ENCODE assay signal across 24 cellular contexts in genomic region chr7:17558135-17558534, GRCh38.
DNase-seq lines count a peak whose midpoint lies in the region; ATAC-seq and TF ChIP-seq lines count a peak whose summit lies in the region.
"Had no signal": no experiment of that assay in that cellular context is flagged by ENCODE, and none has a peak within 500 bp of the region (broad histone marks: within the 10 kb centered on the region; RNA-seq: fewer than 3 reads in every experiment).

No MANE protein-coding gene starts in this region.

- no peak for TF ChIP-seq POLR2A in transverse colon (IDR thresholded peaks at IDR 0.05)

- H3K4ac ChIP-seq in trophoblast cell (ENCODE audit: low read depth, low read length), result no peak overlapping the region

- H4K91ac ChIP-seq in trophoblast cell (ENCODE audit: low read depth, low read length), result no peak overlapping the region

- H3K4me2 ChIP-seq in trophoblast cell (ENCODE audit: low read length), result no peak overlapping the region

- TF ChIP-seq CTCF in HFFc6 (IDR thresholded peaks at IDR 0.05) (no peak), epithelial cell of esophagus (IDR thresholded peaks at IDR 0.05; ENCODE audit: insufficient read depth, low read depth, low read length, missing control alignments) (no peak), transverse colon (IDR thresholded peaks at IDR 0.05) (no peak)

- intact Hi-C loops in transverse colon (cut with DNase I; ENCODE audit: low total_unique reads), result no loop called here

- H3K27me3 ChIP-seq in mucosa of rectum (ENCODE audit: control insufficient read depth in 2 of 2, insufficient read depth in 2 of 2, low read length in 2 of 2) (no peaks in the 10 kb centered on the region), transverse colon (no peaks in the 10 kb centered on the region), trophoblast cell (ENCODE audit: insufficient read depth, low read length) (no peaks in the 10 kb centered on the region)
- H3K27me3 ChIP-seq: foreskin keratinocyte, Peyer's patch had no signal

- H3K18ac ChIP-seq in trophoblast cell (ENCODE audit: low read length), result no peak overlapping the region

- H3K4me1 ChIP-seq in mucosa of rectum (ENCODE audit: control insufficient read depth in 2 of 2, insufficient read depth in 2 of 2, low read length in 2 of 2) (peaks cover 0 to 13% of the 10 kb centered on the region in 2 donors), transverse colon (peaks cover 6 to 37% (median 24%) of the 10 kb centered on the region in 4 donors), trophoblast cell (ENCODE audit: control insufficient read depth in 1 of 2, insufficient read depth in 2 of 2, low read length in 2 of 2) (no peaks in the 10 kb centered on the region)
- H3K4me1 ChIP-seq: parathyroid adenoma had no signal

- no peak overlapping the region for H4K8ac ChIP-seq in trophoblast cell (ENCODE audit: low read depth, low read length)

- H3K27ac Mint-ChIP-seq in HFFc6, result peak overlapping the region; percentile 53
- H3K27ac Mint-ChIP-seq: activated CD4-positive, alpha-beta T cell treated with anti-CD3 and anti-CD28 coated beads, Interleukin-2, amount 10 ng/mL, durations not matched to agents 7 days and 5 days; activated CD8-positive, alpha-beta memory T cell treated with anti-CD3 and anti-CD28 coated beads, Interleukin-2, amount 10 ng/mL, durations not matched to agents 7 days and 5 days; T-helper 17 cell had no signal

- H3K4me3 ChIP-seq in epithelial cell of esophagus (ENCODE audit: low read length) (no peak overlapping the region), mucosa of rectum (ENCODE audit: low read length in 2 of 2) (peak overlapping the region; percentile 6 to 8), transverse colon (no peak overlapping the region), trophoblast cell (ENCODE audit: low read depth, low read length) (no peak overlapping the region)
- H3K4me3 ChIP-seq: dorsolateral prefrontal cortex, Peyer's patch had no signal

- no peak overlapping the region for H4K12ac ChIP-seq in trophoblast cell (ENCODE audit: low read depth, low read length)

- no peak for DNase-seq in HFFc6
- DNase-seq in epithelial cell of esophagus (ENCODE audit: low read depth), result peak; percentile 10
- no peak for DNase-seq in transverse colon
- DNase-seq in AG08396 (ENCODE audit: low spot score), result no peak
- no peak for DNase-seq in trophoblast cell
- no peak for DNase-seq in NCI-H524 treated with DMSO at 0.1 percent for 48 hours (lab: John Stamatoyannopoulos, UW)
- DNase-seq in left lobe of liver (ENCODE audit: low spot score), result no peak
- DNase-seq: activated CD4-positive, alpha-beta T cell treated with anti-CD3 and anti-CD28 coated beads, Interleukin-2, amount 10 ng/mL, durations not matched to agents 7 days and 5 days; activated CD8-positive, alpha-beta memory T cell treated with anti-CD3 and anti-CD28 coated beads, Interleukin-2, amount 10 ng/mL, durations not matched to agents 7 days and 5 days; activated naive CD4-positive, alpha-beta T cell treated with anti-CD3 and anti-CD28 coated beads, Interleukin-2, amount 50 U/mL, for 16 hours; AML-193; anterior cingulate cortex; central memory CD4-positive, alpha-beta T cell; dorsolateral prefrontal cortex; erythroblast; NCI-H1436; NCI-H510A; NK-92 treated with Interleukin-12 subunit alpha and Interleukin-12 subunit beta, amount 100 ng/mL, for 24 hours; Peyer's patch; T-helper 17 cell; WERI-Rb-1 had no signal

- no peaks in the 10 kb centered on the region; the same call in 1 of the 2 replicates for H3K27me3 Mint-ChIP-seq in HFFc6 (ENCODE audit: insufficient read depth)
- H3K27me3 Mint-ChIP-seq: activated CD8-positive, alpha-beta memory T cell treated with anti-CD3 and anti-CD28 coated beads, Interleukin-2, amount 10 ng/mL, durations not matched to agents 7 days and 5 days had no signal

- no peak overlapping the region for H3K14ac ChIP-seq in trophoblast cell (ENCODE audit: low read length)

- no peak overlapping the region for H2AK5ac ChIP-seq in trophoblast cell (ENCODE audit: low read length)

- H2AFZ ChIP-seq in trophoblast cell (ENCODE audit: insufficient read depth, low read length, poor library complexity), result no peak overlapping the region
- H2AFZ ChIP-seq: parathyroid adenoma had no signal

- ATAC-seq in left lobe of liver, result no peak
- ATAC-seq: activated CD8-positive, alpha-beta memory T cell treated with anti-CD3 and anti-CD28 coated beads, Interleukin-2, amount 10 ng/mL, durations not matched to agents 7 days and 5 days; T-helper 17 cell had no signal

- no peaks in the 10 kb centered on the region for H3K36me3 Mint-ChIP-seq in HFFc6 (ENCODE audit: low read depth)
- H3K36me3 Mint-ChIP-seq: activated CD8-positive, alpha-beta memory T cell treated with anti-CD3 and anti-CD28 coated beads, Interleukin-2, amount 10 ng/mL, durations not matched to agents 7 days and 5 days had no signal

- peaks cover 55% of the 10 kb centered on the region for H3K4me1 Mint-ChIP-seq in HFFc6 (ENCODE audit: low read depth)
- H3K4me1 Mint-ChIP-seq: activated CD4-positive, alpha-beta T cell treated with anti-CD3 and anti-CD28 coated beads, Interleukin-2, amount 10 ng/mL, durations not matched to agents 7 days and 5 days; activated CD8-positive, alpha-beta memory T cell treated with anti-CD3 and anti-CD28 coated beads, Interleukin-2, amount 10 ng/mL, durations not matched to agents 7 days and 5 days; T-helper 17 cell had no signal

- H3K36me3 ChIP-seq in mucosa of rectum (ENCODE audit: control insufficient read depth in 2 of 2, insufficient read depth in 2 of 2, low read length in 2 of 2) (no peaks in the 10 kb centered on the region), transverse colon (no peaks in the 10 kb centered on the region), trophoblast cell (ENCODE audit: control insufficient read depth in 1 of 2, insufficient read depth in 2 of 2, low read length in 2 of 2) (no peaks in the 10 kb centered on the region)
- H3K36me3 ChIP-seq: Peyer's patch, WERI-Rb-1 had no signal

- no peak overlapping the region for H3K4me3 Mint-ChIP-seq in HFFc6
- H3K4me3 Mint-ChIP-seq: activated CD4-positive, alpha-beta T cell treated with anti-CD3 and anti-CD28 coated beads, Interleukin-2, amount 10 ng/mL, durations not matched to agents 7 days and 5 days; activated CD8-positive, alpha-beta memory T cell treated with anti-CD3 and anti-CD28 coated beads, Interleukin-2, amount 10 ng/mL, durations not matched to agents 7 days and 5 days; T-helper 17 cell had no signal

- no peak for TF ChIP-seq EP300 in transverse colon (IDR thresholded peaks at IDR 0.05; ENCODE audit: low read depth)

- in situ Hi-C loops in transverse colon (cut with MboI; ENCODE audit: low pct_ligation_motif_present in 1 of 4, low pct_unique_long_range_greater_than_20kb in 1 of 4, low sequenced_read_pairs in 3 of 4), result no loop called here

- H3K9me3 ChIP-seq in mucosa of rectum (ENCODE audit: control insufficient read depth in 2 of 2, low read length in 2 of 2), result no peaks in the 10 kb centered on the region
- H3K9me3 ChIP-seq in transverse colon, result no peaks in the 10 kb centered on the region
- H3K9me3 ChIP-seq in trophoblast cell (ENCODE audit: insufficient read depth, low read depth, low read length), result no peaks in the 10 kb centered on the region
- H3K9me3 ChIP-seq: Peyer's patch had no signal

- no peak overlapping the region for H2BK120ac ChIP-seq in trophoblast cell (ENCODE audit: insufficient read depth, low read length, poor library complexity)

- H3K9me3 Mint-ChIP-seq in HFFc6, result peaks cover 4% of the 10 kb centered on the region; the same call in 1 of the 2 replicates
- H3K9me3 Mint-ChIP-seq: activated CD4-positive, alpha-beta T cell treated with anti-CD3 and anti-CD28 coated beads, Interleukin-2, amount 10 ng/mL, durations not matched to agents 7 days and 5 days had no signal

- WGBS in transverse colon (ENCODE audit: low coverage in 1 of 2), 2 donors, result 33 to 44% methylated on average over 4 of the region's 4 CpGs
- no CpG with 5 or more reads among the region's 4 CpGs for WGBS in trophoblast cell (ENCODE audit: extremely low coverage, insufficient coverage, insufficient read length)

- H2BK5ac ChIP-seq in trophoblast cell (ENCODE audit: low read depth, low read length, poor library complexity), result no peak overlapping the region

- H3K27ac ChIP-seq in mucosa of rectum (ENCODE audit: low read depth in 2 of 2, low read length in 2 of 2) (peak overlapping the region in 1 of 2 donors; percentile 42), transverse colon (peak overlapping the region; percentile 51 to 65 (median 56)), trophoblast cell (ENCODE audit: low read depth, low read length) (no peak overlapping the region)
- H3K27ac ChIP-seq: dorsolateral prefrontal cortex, foreskin keratinocyte, parathyroid adenoma, WERI-Rb-1 had no signal

- H3K9ac ChIP-seq in mucosa of rectum (ENCODE audit: low read depth in 1 of 2, low read length in 2 of 2), result no peak overlapping the region
- no peak overlapping the region for H3K9ac ChIP-seq in trophoblast cell (ENCODE audit: low read length)
- H3K9ac ChIP-seq: parathyroid adenoma had no signal

- no peak overlapping the region for H2BK12ac ChIP-seq in trophoblast cell (ENCODE audit: low read length)

- no peaks in the 10 kb centered on the region for H3K79me2 ChIP-seq in trophoblast cell (ENCODE audit: control insufficient read depth, insufficient read depth, low read length, poor library complexity)
- H3K79me2 ChIP-seq: parathyroid adenoma had no signal

- no peak overlapping the region for H3K23ac ChIP-seq in trophoblast cell (ENCODE audit: low read length)

- H3K79me1 ChIP-seq in trophoblast cell (ENCODE audit: low read length), result no peaks in the 10 kb centered on the region

Comparison
In these comparisons a context has a peak if more than half of its experiments do, and no peak if none do; other contexts are left out.
1. H3K4me3 ChIP-seq: peak in mucosa of rectum (2 of 2); none in epithelial cell of esophagus (single experiment), transverse colon (0 of 4) and trophoblast cell (single experiment).